13 cellular contexts compared by ENCODE assay signal in the genomic region with DNA sequence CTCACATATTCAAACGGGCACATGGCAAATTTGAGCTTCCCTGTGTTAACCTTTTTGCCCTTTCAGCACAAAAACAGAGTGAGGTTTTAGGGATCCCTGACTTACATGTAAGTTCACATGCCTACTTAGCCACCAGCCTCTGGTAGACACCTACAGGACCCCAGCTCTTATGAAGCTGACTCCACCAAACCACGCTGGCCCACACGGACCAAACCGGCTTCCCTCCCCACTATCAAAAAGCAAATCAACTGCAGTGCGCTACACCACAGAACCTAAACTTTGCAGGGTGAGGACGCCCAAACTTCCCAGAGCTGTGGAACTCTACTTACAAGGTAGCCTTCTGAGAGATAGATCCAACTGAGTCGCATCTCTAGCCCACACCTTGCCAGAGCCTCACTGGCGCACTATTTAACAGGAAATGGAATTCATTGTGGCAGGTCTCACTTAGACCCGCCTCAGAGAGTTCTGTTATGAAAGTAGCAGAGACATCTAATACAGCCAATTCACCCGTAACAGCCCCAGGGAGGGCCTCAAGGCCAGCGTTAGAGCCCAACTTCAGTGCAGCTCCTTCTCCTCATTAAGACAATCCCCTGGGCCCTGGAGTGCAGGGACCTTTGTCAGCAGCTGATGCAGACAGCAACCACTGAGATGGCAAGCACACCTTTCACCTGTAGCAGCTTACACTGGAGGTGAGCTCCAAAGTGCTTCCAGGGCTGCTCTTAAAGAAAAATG. TPM values are rescaled to one million over a fixed set of nuclear protein-coding genes. Genes with fewer than 3 reads are reported as not detected.
DNase-seq lines count a peak whose midpoint lies in the region; ATAC-seq and TF ChIP-seq lines count a peak whose summit lies in the region.
"Had no signal": no experiment of that assay in that cellular context is flagged by ENCODE, and none has a peak within 500 bp of the region (broad histone marks: within the 10 kb centered on the region; RNA-seq: fewer than 3 reads in every experiment).

No MANE protein-coding gene starts in this region.

- DNase-seq in AG04450 (ENCODE audit: low read depth, low spot score), result no peak
- DNase-seq in H4 (ENCODE audit: low spot score), result peak; percentile 1
- peak in 1 of 2 donors; percentile 12 for DNase-seq in central memory CD8-positive, alpha-beta T cell (ENCODE audit: low spot score in 2 of 2)
- DNase-seq in natural killer cell, result no peak
- DNase-seq in NCI-H1694 (lab: John Stamatoyannopoulos, UW), result no peak
- no peak for DNase-seq in glutamatergic neuron
- no peak for DNase-seq in middle frontal gyrus (ENCODE audit: extremely low spot score, low spot score)
- DNase-seq: midbrain, NCI-H146, NCI-H526 treated with DMSO at 0.1 percent for 48 hours, T1000 had no signal

- CTCF ChIA-PET in AG04450 (lab: Charles Lee), result interaction anchor here (0.5 to 10.4 kb wide), 4 partner anchors 14 to 218 kb away, joined by 3 to 349 read pairs (median 4); no protein-coding TSS in a partner anchor

- no peak overlapping the region for H3K27ac Mint-ChIP-seq in central memory CD8-positive, alpha-beta T cell (ENCODE audit: low read depth)
- H3K27ac Mint-ChIP-seq in natural killer cell (peak overlapping the region; percentile 77), glutamatergic neuron (ENCODE audit: unreplicated experiment) (no peak overlapping the region)

- POLR2A ChIA-PET in AG04450 (lab: Yijun Ruan, JAX), result no interaction called here

- peak overlapping the region; percentile 33 for H3K27ac ChIP-seq in AG04450 (ENCODE audit: low read depth, low read length)

- no peak overlapping the region for H3K4me3 Mint-ChIP-seq in central memory CD8-positive, alpha-beta T cell
- no peak overlapping the region for H3K4me3 Mint-ChIP-seq in natural killer cell
- H3K4me3 Mint-ChIP-seq in glutamatergic neuron (ENCODE audit: unreplicated experiment), result no peak overlapping the region

- H3K36me3 Mint-ChIP-seq in central memory CD8-positive, alpha-beta T cell (ENCODE audit: insufficient read depth), result peaks cover 19% of the 10 kb centered on the region
- H3K36me3 Mint-ChIP-seq in natural killer cell, result no peaks in the 10 kb centered on the region
- H3K36me3 Mint-ChIP-seq in glutamatergic neuron (ENCODE audit: unreplicated experiment), result no peaks in the 10 kb centered on the region

- H3K4me3 ChIP-seq in AG04450 (ENCODE audit: low read depth, low read length), result no peak overlapping the region
- H3K4me3 ChIP-seq: BLaER1 treated with 17β-estradiol and CSF1 and Interleukin-3, amounts not matched to agents 10 nM and 100 nM had no signal

- intact Hi-C loops in natural killer cell (cut with micrococcal nuclease), result loop anchor here (5.0 kb wide), 1 partner anchor 72 kb away; no protein-coding TSS in a partner anchor

- H3K4me1 Mint-ChIP-seq in central memory CD8-positive, alpha-beta T cell, result peaks cover 31% of the 10 kb centered on the region
- peaks cover 37 to 39% of the 10 kb centered on the region in 2 donors for H3K4me1 Mint-ChIP-seq in natural killer cell
- no peaks in the 10 kb centered on the region for H3K4me1 Mint-ChIP-seq in glutamatergic neuron (ENCODE audit: low read depth, unreplicated experiment)

- H3K9me3 Mint-ChIP-seq in central memory CD8-positive, alpha-beta T cell, result no peaks in the 10 kb centered on the region
- H3K9me3 Mint-ChIP-seq in natural killer cell (no peaks in the 10 kb centered on the region), glutamatergic neuron (ENCODE audit: unreplicated experiment) (peaks cover 7% of the 10 kb centered on the region)

- H3K27me3 ChIP-seq in AG04450 (ENCODE audit: control insufficient read depth, insufficient read depth, low read length), result no peaks in the 10 kb centered on the region
- H3K27me3 ChIP-seq: BLaER1 treated with 17β-estradiol and CSF1 and Interleukin-3, amounts not matched to agents 10 nM and 100 nM had no signal

- TF ChIP-seq CTCF in AG04450 (IDR thresholded peaks at IDR 0.05; ENCODE audit: low read depth, low read length) (no peak), natural killer cell (IDR thresholded peaks at IDR 0.05) (no peak), glutamatergic neuron (IDR thresholded peaks at IDR 0.05; ENCODE audit: partially characterized antibody, unreplicated experiment) (no peak)

- ATAC-seq in central memory CD8-positive, alpha-beta T cell (replicated peaks; ENCODE audit: extremely low read depth, poor library complexity, severe bottlenecking), result peak; percentile 32
- ATAC-seq in natural killer cell (peak; percentile 56 to 66 (median 63)), HG02678 (IDR thresholded peaks at IDR 0.05; ENCODE audit: unreplicated experiment) (no peak)

- H3K9me3 ChIP-seq in AG04450 (ENCODE audit: control insufficient read depth, insufficient read depth, low read length), result no peaks in the 10 kb centered on the region
- H3K9me3 ChIP-seq: BLaER1 treated with 17β-estradiol and CSF1 and Interleukin-3, amounts not matched to agents 10 nM and 100 nM had no signal

- no peaks in the 10 kb centered on the region for H3K27me3 Mint-ChIP-seq in central memory CD8-positive, alpha-beta T cell
- no peaks in the 10 kb centered on the region for H3K27me3 Mint-ChIP-seq in natural killer cell (ENCODE audit: low read depth in 2 of 2)
- peaks cover 9% of the 10 kb centered on the region for H3K27me3 Mint-ChIP-seq in glutamatergic neuron (ENCODE audit: unreplicated experiment)

RNA-seq across cellular contexts. Expression of gene SH2B3, which starts 49.2 kb away (rescaled TPM):
- polyA plus RNA-seq in AG04450 (2011; rRNA removed), result 21.6 and 22.6 TPM in 2 replicates
- polyA minus RNA-seq in AG04450 (2011; rRNA and poly(A)+ RNA removed), result 18.2 and 20.4 TPM in 2 replicates
- 11.5 and 12.1 TPM in 2 replicates for total RNA-seq in H4 (2014; rRNA removed; shearing (Covaris generic))
- total RNA-seq in natural killer cell (10 to 100 TPM; 68.1 to 81.3 (median 68.4) TPM), glutamatergic neuron (ENCODE audit: unreplicated experiment) (18.1 TPM)

Comparison
In these comparisons a context has a peak if more than half of its experiments do, and no peak if none do; other contexts are left out.
1. H3K27ac Mint-ChIP-seq: peak in natural killer cell (2 of 2); none in central memory CD8-positive, alpha-beta T cell (single experiment) and glutamatergic neuron (single experiment).